In genomic region chr3:124277516-124277890, GRCh38 we compare ENCODE assay signal across 12 cellular contexts.
DNase-seq lines count a peak whose midpoint lies in the region; TF ChIP-seq lines count a peak whose summit lies in the region.
"Had no signal": no experiment of that assay in that cellular context is flagged by ENCODE, and none has a peak within 500 bp of the region (broad histone marks: within the 10 kb centered on the region; RNA-seq: fewer than 3 reads in every experiment).

No MANE protein-coding gene starts in this region.

- no peak overlapping the region for H3K4me3 ChIP-seq in left ventricle myocardium inferior

- H3K36me3 ChIP-seq in left ventricle myocardium inferior, result no peaks in the 10 kb centered on the region

- DNase-seq in AG20443 (ENCODE audit: low spot score) (peak; percentile 19), astrocyte of the hippocampus (ENCODE audit: low read depth, low spot score) (peak; percentile 88), left ventricle myocardium inferior (no peak), putamen (ENCODE audit: low spot score) (peak; percentile 72), T-helper 9 cell (no peak), cerebellum (ENCODE audit: low spot score) (no peak), NCI-H748 (lab: John Stamatoyannopoulos, UW; ENCODE audit: unreplicated experiment) (no peak), NCI-H128 (lab: John Stamatoyannopoulos, UW; ENCODE audit: unreplicated experiment) (no peak)
- DNase-seq: activated CD4-positive, alpha-beta T cell treated with anti-CD3 and anti-CD28 coated beads, Interleukin-2, amount 10 ng/mL, durations not matched to agents 7 days and 5 days; AML-193; foreskin fibroblast; stimulated activated CD4-positive, alpha-beta T cell treated with anti-CD3 and anti-CD28 coated beads, Interleukin-4, amount 100 ng/mL, for 4 hours had no signal

- peaks cover 93% of the 10 kb centered on the region for H3K4me1 ChIP-seq in left ventricle myocardium inferior

- intact Hi-C loops in left ventricle myocardium inferior (cut with micrococcal nuclease), result no loop called here

- no peaks in the 10 kb centered on the region for H3K9me3 ChIP-seq in left ventricle myocardium inferior (replicated peaks)

- peak overlapping the region; percentile 92 for H3K27ac ChIP-seq in left ventricle myocardium inferior (replicated peaks)

- no peaks in the 10 kb centered on the region for H3K27me3 ChIP-seq in left ventricle myocardium inferior (ENCODE audit: low read depth)

- TF ChIP-seq CTCF in left ventricle myocardium inferior (IDR thresholded peaks at IDR 0.05; ENCODE audit: borderline replicate concordance), result no peak

Comparison
In these comparisons a context has a peak if more than half of its experiments do, and no peak if none do; other contexts are left out.
1. DNase-seq: peak in AG20443 (single experiment), astrocyte of the hippocampus (single experiment) and putamen (single experiment); none in left ventricle myocardium inferior (single experiment), T-helper 9 cell (single experiment), cerebellum (single experiment), NCI-H748 (single experiment) and NCI-H128 (single experiment).